ENCODE assay signal across 8 cellular contexts in genomic region chr10:125064681-125065492, GRCh38.
DNase-seq lines count a peak whose midpoint lies in the region; ATAC-seq and TF ChIP-seq lines count a peak whose summit lies in the region.

No MANE protein-coding gene starts in this region.

- H3K27ac ChIP-seq in A673 (ENCODE audit: low read depth, low read length, poor library complexity, severe bottlenecking) (peak overlapping the region; percentile 30), breast epithelium (peak overlapping the region; percentile 93 to 95), Peyer's patch (peak overlapping the region in 2 of 4 donors; percentile 62 to 75)

- H3K4me3 ChIP-seq in A673 (ENCODE audit: low read depth, low read length, poor library complexity, severe bottlenecking) (no peak overlapping the region), breast epithelium (peak overlapping the region in 1 of 3 donors; percentile 27), Peyer's patch (no peak overlapping the region)

- H3K36me3 ChIP-seq in A673 (ENCODE audit: insufficient read depth, low read length, poor library complexity, severe bottlenecking), result peaks cover 6% of the 10 kb centered on the region
- no peaks in the 10 kb centered on the region for H3K36me3 ChIP-seq in breast epithelium
- no peaks in the 10 kb centered on the region for H3K36me3 ChIP-seq in Peyer's patch

- TF ChIP-seq POLR2A in breast epithelium (IDR thresholded peaks at IDR 0.05) (no peak), Peyer's patch (IDR thresholded peaks at IDR 0.05) (no peak)

- peak overlapping the region; percentile 89 for H3K27ac Mint-ChIP-seq in nephron progenitor cell

- peaks cover 40% of the 10 kb centered on the region for H3K4me1 ChIP-seq in A673 (ENCODE audit: insufficient read depth, low read length, poor library complexity, severe bottlenecking)
- peaks cover 20 to 52% of the 10 kb centered on the region in 2 donors for H3K4me1 ChIP-seq in breast epithelium
- peaks cover 4 to 72% (median 10%) of the 10 kb centered on the region in 4 donors for H3K4me1 ChIP-seq in Peyer's patch

- POLR2A ChIA-PET in A673 (lab: Charles Lee; ENCODE audit: low non-redundant PET), result interaction anchor here (0.6 kb wide), 1 partner anchor 149 kb away, joined by 4 read pairs; no protein-coding TSS in a partner anchor

- H3K4me1 Mint-ChIP-seq in nephron progenitor cell, result peaks cover 93% of the 10 kb centered on the region

- H3K4me3 Mint-ChIP-seq in nephron progenitor cell, result peak overlapping the region; percentile 12

- H3K27me3 ChIP-seq in A673 (replicated peaks; ENCODE audit: insufficient read depth, low read depth, low read length, poor library complexity) (no peaks in the 10 kb centered on the region), breast epithelium (no peaks in the 10 kb centered on the region), Peyer's patch (no peaks in the 10 kb centered on the region)

- no peaks in the 10 kb centered on the region for H3K9me3 Mint-ChIP-seq in nephron progenitor cell

- H3K27me3 Mint-ChIP-seq in nephron progenitor cell (ENCODE audit: low read depth, poor library complexity), result peaks cover 2% of the 10 kb centered on the region

- H3K36me3 Mint-ChIP-seq in nephron progenitor cell (ENCODE audit: low read depth), result peaks cover 33% of the 10 kb centered on the region

- DNase-seq in A673 (ENCODE audit: low spot score), result no peak
- peak; percentile 38 for DNase-seq in NCI-H2196 (lab: John Stamatoyannopoulos, UW; ENCODE audit: unreplicated experiment)
- DNase-seq in breast epithelium (ENCODE audit: low spot score in 2 of 2), result peak in 1 of 2 donors; percentile 90
- no peak for DNase-seq in nephron progenitor cell
- DNase-seq in Peyer's patch, result no peak
- DNase-seq in hippocampal formation (lab: John Stamatoyannopoulos, UW), result no peak

- no TSS peak for BruUV-seq in A673 (replicated peaks; lab: Mats Ljungman, UMichigan)

- no peak for TF ChIP-seq CTCF in A673 (conservative IDR thresholded peaks at IDR 0.05; ENCODE audit: low read depth, low read length)
- no peak for TF ChIP-seq CTCF in breast epithelium (IDR thresholded peaks at IDR 0.05)
- TF ChIP-seq CTCF in nephron progenitor cell (IDR thresholded peaks at IDR 0.05), result no peak
- no peak for TF ChIP-seq CTCF in Peyer's patch (IDR thresholded peaks at IDR 0.05)

- intact Hi-C loops in A673 (cut with micrococcal nuclease; ENCODE audit: unreplicated experiment) (loop anchor here (2.0 to 5.0 kb wide), 2 partner anchors 38 to 73 kb away; no protein-coding TSS in a partner anchor), breast epithelium (cut with DNase I; ENCODE audit: low total_unique reads) (loop anchor here (5.0 kb wide), 1 partner anchor 92 kb away; no protein-coding TSS in a partner anchor)

- H3K9me3 ChIP-seq in A673 (ENCODE audit: low read depth, low read length, poor library complexity, severe bottlenecking) (no peaks in the 10 kb centered on the region), breast epithelium (no peaks in the 10 kb centered on the region), Peyer's patch (no peaks in the 10 kb centered on the region)

- ATAC-seq in GM18499 (IDR thresholded peaks at IDR 0.05; ENCODE audit: insufficient read depth, unreplicated experiment), result peak; percentile 92
- ATAC-seq in HG02852 (IDR thresholded peaks at IDR 0.05; ENCODE audit: unreplicated experiment), result peak; percentile 88

- CTCF ChIA-PET in A673 (lab: Charles Lee), result no interaction called here
